In genomic region chr6:92589970-92590369, GRCh38 we compare ENCODE assay signal across 18 cellular contexts.
DNase-seq lines count a peak whose midpoint lies in the region; ATAC-seq and TF ChIP-seq lines count a peak whose summit lies in the region.
"Had no signal": no experiment of that assay in that cellular context is flagged by ENCODE, and none has a peak within 500 bp of the region (broad histone marks: within the 10 kb centered on the region; RNA-seq: fewer than 3 reads in every experiment).

No MANE protein-coding gene starts in this region.

- H3K56ac ChIP-seq in mesendoderm (ENCODE audit: low read length), result no peak overlapping the region

- no peak overlapping the region for H2BK15ac ChIP-seq in mesendoderm (replicated peaks; ENCODE audit: low read depth)

- H3K4me2 ChIP-seq in mesendoderm (ENCODE audit: low read length), result no peak overlapping the region

- H3K36me3 ChIP-seq in HEK293 (ENCODE audit: control insufficient read depth in 2 of 2, insufficient read depth in 1 of 2, low read length in 2 of 2) (no peaks in the 10 kb centered on the region), RWPE2 (ENCODE audit: low read depth) (no peaks in the 10 kb centered on the region), esophagus muscularis mucosa (no peaks in the 10 kb centered on the region), mesendoderm (ENCODE audit: control insufficient read depth, insufficient read depth, low read length) (no peaks in the 10 kb centered on the region)
- H3K36me3 ChIP-seq: MG63 had no signal

- no peak overlapping the region for H2AK5ac ChIP-seq in mesendoderm (ENCODE audit: low read length)

- DNase-seq in RWPE2 (ENCODE audit: low spot score), result no peak
- DNase-seq in esophagus muscularis mucosa (ENCODE audit: extremely low spot score), result no peak
- DNase-seq in mesendoderm, result peak; percentile 5
- DNase-seq in NCI-H69 (lab: John Stamatoyannopoulos, UW), result no peak
- DNase-seq in activated CD8-positive, alpha-beta memory T cell treated with anti-CD3 and anti-CD28 coated beads, Interleukin-2, amount 50 U/mL, for 4 hours, result no peak
- DNase-seq in NCI-H187 (lab: John Stamatoyannopoulos, UW), result no peak
- DNase-seq: AML-193, Calu3, DMS79 treated with DMSO at 0.1 percent for 48 hours, HCEC 1CT, KG1, MG63, NCI-H1105, NCI-H1930, NCI-H2171, NCI-H510A had no signal

- CTCF ChIA-PET in HEK293 (lab: Yijun Ruan, JAX), result no interaction called here

- H3K79me2 ChIP-seq in mesendoderm (ENCODE audit: control insufficient read depth, insufficient read depth, low read length), result no peaks in the 10 kb centered on the region

- no peak overlapping the region for H3K4me3 ChIP-seq in HEK293 (ENCODE audit: low read depth, low read length)
- H3K4me3 ChIP-seq in RWPE2 (ENCODE audit: severe bottlenecking), result no peak overlapping the region
- H3K4me3 ChIP-seq in esophagus muscularis mucosa, result no peak overlapping the region
- H3K4me3 ChIP-seq in mesendoderm (ENCODE audit: low read length), result no peak overlapping the region
- H3K4me3 ChIP-seq: MG63 had no signal

- no peaks in the 10 kb centered on the region for H3K27me3 ChIP-seq in RWPE2 (ENCODE audit: insufficient read depth, poor library complexity, severe bottlenecking)
- no peaks in the 10 kb centered on the region for H3K27me3 ChIP-seq in esophagus muscularis mucosa
- no peaks in the 10 kb centered on the region for H3K27me3 ChIP-seq in mesendoderm (ENCODE audit: insufficient read depth, low read length, poor library complexity)
- H3K27me3 ChIP-seq: MG63 had no signal

- H3K4ac ChIP-seq in mesendoderm (ENCODE audit: low read depth, low read length), result no peak overlapping the region

- TF ChIP-seq CTCF in HEK293 (tag by site-specific recombination; IDR thresholded peaks at IDR 0.05) (no peak), RWPE2 (IDR thresholded peaks at IDR 0.05; ENCODE audit: poor library complexity, severe bottlenecking) (no peak), esophagus muscularis mucosa (IDR thresholded peaks at IDR 0.05) (no peak)

- WGBS in esophagus muscularis mucosa, result 30% methylated on average over 1 of the region's 1 CpG
- WGBS in mesendoderm (ENCODE audit: extremely low coverage, insufficient coverage, low lambda C conversion rate), result no CpG with 5 or more reads among the region's 1 CpG

- peak; percentile 66 for ATAC-seq in RWPE2 (ENCODE audit: low read depth)

- no peak overlapping the region for H3K9ac ChIP-seq in mesendoderm (ENCODE audit: low read length)

- no peak overlapping the region for H2BK120ac ChIP-seq in mesendoderm (ENCODE audit: low read depth, low read length)

- intact Hi-C loops in esophagus muscularis mucosa (cut with DNase I), result no loop called here

- no peak overlapping the region for H3K27ac ChIP-seq in HEK293 (ENCODE audit: extremely low read depth, low read depth, low read length)
- no peak overlapping the region for H3K27ac ChIP-seq in RWPE2 (ENCODE audit: poor library complexity, severe bottlenecking)
- H3K27ac ChIP-seq in esophagus muscularis mucosa (replicated peaks in 1 of 4), result peak overlapping the region in 2 of 4 donors; percentile 15 to 56
- H3K27ac ChIP-seq in mesendoderm (ENCODE audit: low read depth, low read length), result no peak overlapping the region
- H3K27ac ChIP-seq: HL-60 had no signal

- POLR2A ChIA-PET in HEK293 (lab: Yijun Ruan, JAX), result no interaction called here

- H3K4me1 ChIP-seq in HEK293 (ENCODE audit: control insufficient read depth, insufficient read depth, low read length), result no peaks in the 10 kb centered on the region
- peaks cover 22% of the 10 kb centered on the region for H3K4me1 ChIP-seq in RWPE2 (ENCODE audit: insufficient read depth, poor library complexity, severe bottlenecking)
- H3K4me1 ChIP-seq in esophagus muscularis mucosa, result peaks cover 0 to 30% (median 9%) of the 10 kb centered on the region in 4 donors
- H3K4me1 ChIP-seq in mesendoderm (ENCODE audit: control insufficient read depth, low read depth, low read length), result no peaks in the 10 kb centered on the region

- no peak overlapping the region for H4K5ac ChIP-seq in mesendoderm (ENCODE audit: low read length)

- H3K9me3 ChIP-seq in HEK293 (ENCODE audit: control insufficient read depth, insufficient read depth, low read depth, low read length), result no peaks in the 10 kb centered on the region
- no peaks in the 10 kb centered on the region for H3K9me3 ChIP-seq in RWPE2 (ENCODE audit: severe bottlenecking)
- no peaks in the 10 kb centered on the region for H3K9me3 ChIP-seq in esophagus muscularis mucosa
- H3K9me3 ChIP-seq: MG63 had no signal

- no peak overlapping the region for H3K23ac ChIP-seq in mesendoderm (ENCODE audit: low read length)

- no peak overlapping the region for H4K8ac ChIP-seq in mesendoderm (ENCODE audit: low read depth, low read length)

- H3K79me1 ChIP-seq in mesendoderm (ENCODE audit: low read length), result no peaks in the 10 kb centered on the region

- no peak overlapping the region for H2BK5ac ChIP-seq in mesendoderm (ENCODE audit: low read length)

- H3K18ac ChIP-seq in mesendoderm (ENCODE audit: low read length), result no peak overlapping the region

- TF ChIP-seq EP300 in esophagus muscularis mucosa (IDR thresholded peaks at IDR 0.05), result peak; percentile 38

- no peak for TF ChIP-seq POLR2A in esophagus muscularis mucosa (IDR thresholded peaks at IDR 0.05; ENCODE audit: low read depth)

TF ChIP-seq in HEK293, 187 proteins besides CTCF, POLR2A, EP300 and RAD21:
- TF ChIP-seq YY2 (tag by site-specific recombination; IDR thresholded peaks at IDR 0.05) (no peak), ZNF155 (tag by site-specific recombination; IDR thresholded peaks at IDR 0.05) (no peak), SP3 (tag by site-specific recombination; IDR thresholded peaks at IDR 0.05) (0 out of 2 replicates have a peak, but pooled peaks have one; percentile 15), ZNF600 (tag by site-specific recombination; IDR thresholded peaks at IDR 0.05) (no peak), INSM2 (tag by site-specific recombination; IDR thresholded peaks at IDR 0.05) (no peak)
